28 cellular contexts compared by ENCODE assay signal in the genomic region with DNA sequence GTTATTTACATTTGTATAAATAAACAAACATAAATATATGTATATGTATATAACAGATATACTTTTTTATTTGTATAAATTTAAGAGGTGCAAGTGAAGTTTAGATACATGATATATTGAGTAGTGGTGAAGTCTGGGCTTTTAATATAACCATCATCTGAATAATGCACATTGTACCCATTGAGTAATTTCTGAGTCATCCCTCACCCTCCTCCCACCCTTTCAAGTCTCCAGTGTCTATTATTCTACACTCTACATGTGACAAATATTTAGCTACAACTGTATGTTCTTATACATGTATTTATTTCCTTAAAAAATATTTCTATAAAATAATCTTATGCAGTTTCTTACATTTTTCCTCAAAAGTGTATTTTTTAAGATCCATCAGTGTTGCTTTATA.
"Had no signal": no experiment of that assay in that cellular context is flagged by ENCODE, and none has a peak within 500 bp of the region (broad histone marks: within the 10 kb centered on the region; RNA-seq: fewer than 3 reads in every experiment).

No MANE protein-coding gene starts in this region.

- H3K36me3 ChIP-seq: brain microvascular endothelial cell, esophagus muscularis mucosa, left lung, neural progenitor cell, right lobe of liver, tibial artery, WERI-Rb-1 had no signal

- FAIRE-seq: colon, endothelial cell of umbilical vein, small intestine had no signal

- H3K9me3 ChIP-seq: esophagus muscularis mucosa, left lung, right lobe of liver, tibial artery had no signal

- ATAC-seq: activated CD8-positive, alpha-beta memory T cell treated with anti-CD3 and anti-CD28 coated beads, Interleukin-2, amount 10 ng/mL, durations not matched to agents 7 days and 5 days; activated CD8-positive, alpha-beta T cell treated with anti-CD3 and anti-CD28 coated beads for 36 hours; effector memory CD8-positive, alpha-beta T cell; left lung; naive thymus-derived CD8-positive, alpha-beta T cell; right lobe of liver; stimulated activated effector memory CD8-positive, alpha-beta T cell treated with anti-CD3 and anti-CD28 coated beads, Interleukin-12 subunit alpha, Interleukin-12 subunit beta, amount 100 ng/mL, for 72 hours; stimulated activated naive CD8-positive, alpha-beta T cell treated with anti-CD3 and anti-CD28 coated beads, Interleukin-15, amount 100 ng/mL, for 72 hours; T-helper 17 cell had no signal

- H3K4me3 ChIP-seq: dorsolateral prefrontal cortex, esophagus muscularis mucosa, left lung, lung, neural progenitor cell, right lobe of liver, tibial artery had no signal

- H3K27me3 ChIP-seq: brain microvascular endothelial cell, dorsolateral prefrontal cortex, esophagus muscularis mucosa, left lung, neural progenitor cell, right lobe of liver, tibial artery had no signal

- H3K4me1 ChIP-seq: esophagus muscularis mucosa, left lung had no signal

- H3K27ac ChIP-seq: brain microvascular endothelial cell, dorsolateral prefrontal cortex, esophagus muscularis mucosa, left lung, neural progenitor cell, right lobe of liver, tibial artery, WERI-Rb-1 had no signal

- DNase-seq: activated CD4-positive, alpha-beta T cell treated with anti-CD3 and anti-CD28 coated beads, Interleukin-2, amount 10 ng/mL, durations not matched to agents 7 days and 5 days; activated CD4-positive, CD25-positive, alpha-beta regulatory T cell treated with anti-CD3 and anti-CD28 coated beads, Interleukin-2, amount 50 U/mL, for 72 hours; activated CD8-positive, alpha-beta memory T cell treated with anti-CD3 and anti-CD28 coated beads, Interleukin-2, amount 10 ng/mL, durations not matched to agents 7 days and 5 days; activated CD8-positive, alpha-beta T cell treated with anti-CD3 and anti-CD28 coated beads for 36 hours; activated gamma-delta T cell; activated T-cell treated with anti-CD3 and anti-CD28 coated beads for 4 hours; aorta; brain microvascular endothelial cell; dorsolateral prefrontal cortex; effector memory CD8-positive, alpha-beta T cell; hippocampal formation; kidney glomerular epithelial cell; left lung; naive thymus-derived CD8-positive, alpha-beta T cell; posterior cingulate gyrus; right lobe of liver; small intestine; stimulated activated CD4-positive, alpha-beta T cell treated with anti-CD3 and anti-CD28 coated beads, Interleukin-2, amount 100 ng/mL, for 24 hours; stimulated activated naive CD8-positive, alpha-beta T cell treated with anti-CD3 and anti-CD28 coated beads, Interleukin-15, amount 100 ng/mL, for 72 hours; T-helper 17 cell; tibial artery; WERI-Rb-1 had no signal
